8 cellular contexts compared by ENCODE assay signal in genomic region chr19:52942371-52943133, GRCh38. TPM values are rescaled to one million over a fixed set of nuclear protein-coding genes. Genes with fewer than 3 reads are reported as not detected.
DNase-seq lines count a peak whose midpoint lies in the region; ATAC-seq and TF ChIP-seq lines count a peak whose summit lies in the region.

No MANE protein-coding gene starts in this region.

- no peak for TF ChIP-seq CTCF in omental fat pad (IDR thresholded peaks at IDR 0.05)
- no peak for TF ChIP-seq CTCF in testis (IDR thresholded peaks at IDR 0.05)

- H3K27ac Mint-ChIP-seq in activated naive CD4-positive, alpha-beta T cell treated with anti-CD3 and anti-CD28 coated beads, Interleukin-2, amount 10 ng/mL, durations not matched to agents 7 days and 5 days = peak overlapping the region; percentile 83

- peaks cover 29% of the 10 kb centered on the region for H3K36me3 Mint-ChIP-seq in activated naive CD4-positive, alpha-beta T cell treated with anti-CD3 and anti-CD28 coated beads, Interleukin-2, amount 10 ng/mL, durations not matched to agents 7 days and 5 days

- H3K4me1 ChIP-seq in SJCRH30 (0 out of 2 replicates have a peak, but pooled peaks cover 4% of the 10 kb centered on the region), testis (no peaks in the 10 kb centered on the region)

- TF ChIP-seq RAD21 in Ishikawa (IDR thresholded peaks at IDR 0.05; ENCODE audit: low read depth) = no peak

- H3K36me3 ChIP-seq in SJCRH30 = no peaks in the 10 kb centered on the region; the same call in 1 of the 2 replicates
- no peaks in the 10 kb centered on the region for H3K36me3 ChIP-seq in testis (ENCODE audit: low read depth, missing control alignments)

- H3K9me3 ChIP-seq in SJCRH30 (replicated peaks) (no peaks in the 10 kb centered on the region; the same call in 1 of the 2 replicates), testis (no peaks in the 10 kb centered on the region)

- intact Hi-C loops in testis (cut with DNase I; ENCODE audit: low total_unique reads) = no loop called here

- H3K4me1 Mint-ChIP-seq in activated naive CD4-positive, alpha-beta T cell treated with anti-CD3 and anti-CD28 coated beads, Interleukin-2, amount 10 ng/mL, durations not matched to agents 7 days and 5 days = peaks cover 20% of the 10 kb centered on the region

- ATAC-seq in GM21529 (IDR thresholded peaks at IDR 0.05; ENCODE audit: unreplicated experiment) (peak; percentile 93), omental fat pad (ENCODE audit: low FRiP score) (peak; percentile 98)

- WGBS in testis, 2 donors = 0 to 1% methylated on average over 23 to 43 of the region's 43 CpGs

- H3K27ac ChIP-seq in SJCRH30 (peak overlapping the region; percentile 78), testis (peak overlapping the region; percentile 29 to 80)

- DNase-seq in DMS53 (lab: John Stamatoyannopoulos, UW) (peak; percentile 93), SJCRH30 (peak; percentile 91 to 94), globus pallidus (ENCODE audit: low spot score) (peak; percentile 80), omental fat pad (ENCODE audit: low spot score) (peak; percentile 79), testis (peak; percentile 94)
- peak; percentile 97 for DNase-seq in activated naive CD4-positive, alpha-beta T cell treated with anti-CD3 and anti-CD28 coated beads, Interleukin-2, amount 10 ng/mL, durations not matched to agents 7 days and 5 days

- H3K27me3 ChIP-seq in SJCRH30 = no peaks in the 10 kb centered on the region
- H3K27me3 ChIP-seq in testis = no peaks in the 10 kb centered on the region

- CTCF ChIA-PET in activated naive CD4-positive, alpha-beta T cell treated with anti-CD3 and anti-CD28 coated beads, Interleukin-2, amount 10 ng/mL, durations not matched to agents 7 days and 5 days (lab: Charles Lee) = interaction anchor here (0.6 kb wide), 1 partner anchor 93 kb away, joined by 4 read pairs; no protein-coding TSS in a partner anchor

- peak; percentile 18; the same call in 1 of the 2 replicates for TF ChIP-seq EP300 in Ishikawa (IDR thresholded peaks at IDR 0.05; ENCODE audit: borderline replicate concordance)

- H3K4me3 ChIP-seq in SJCRH30 (peak overlapping the region; percentile 93), testis (peak overlapping the region; percentile 64 to 75)

- H3K4me3 Mint-ChIP-seq in activated naive CD4-positive, alpha-beta T cell treated with anti-CD3 and anti-CD28 coated beads, Interleukin-2, amount 10 ng/mL, durations not matched to agents 7 days and 5 days = peak overlapping the region; percentile 85

- no peaks in the 10 kb centered on the region for H3K27me3 Mint-ChIP-seq in activated naive CD4-positive, alpha-beta T cell treated with anti-CD3 and anti-CD28 coated beads, Interleukin-2, amount 10 ng/mL, durations not matched to agents 7 days and 5 days

- no peak for TF ChIP-seq POLR2A in testis (IDR thresholded peaks at IDR 0.05)

- peaks cover 48% of the 10 kb centered on the region for H3K9me3 Mint-ChIP-seq in activated naive CD4-positive, alpha-beta T cell treated with anti-CD3 and anti-CD28 coated beads, Interleukin-2, amount 10 ng/mL, durations not matched to agents 7 days and 5 days

TF ChIP-seq in Ishikawa, 13 proteins besides CTCF, POLR2A, EP300 and RAD21:
- TF ChIP-seq EGR1 (IDR thresholded peaks at IDR 0.05) (peak; percentile 95), CREB1 (IDR thresholded peaks at IDR 0.05; ENCODE audit: low read depth) (no peak), TEAD4 (IDR thresholded peaks at IDR 0.05) (peak; percentile 74), TCF12 (IDR thresholded peaks at IDR 0.05; ENCODE audit: low read depth) (peak; percentile 56; the same call in 1 of the 2 replicates), MAX (IDR thresholded peaks at IDR 0.05) (peak; percentile 51; the same call in 1 of the 2 replicates)

RNA-seq across cellular contexts. Expression of gene ZNF888, which starts 19.3 kb away (rescaled TPM):
- 6.8 TPM in 2 replicates for total RNA-seq in SJCRH30 (2014; rRNA removed; shearing (Covaris generic))
- total RNA-seq in omental fat pad (1 to 10 TPM; 2.5 to 4.7 (median 3.3) TPM), testis (1 to 10 TPM; 2.3 to 3.2 TPM)
- polyA plus RNA-seq in testis (ENCODE audit: insufficient read depth, low read depth, low replicate concordance) = 2.2 TPM

RNA-seq across cellular contexts. Expression of gene ZNF816, which starts 20.1 kb away (rescaled TPM):
- 10.4 and 12.3 TPM in 2 replicates for total RNA-seq in SJCRH30 (2014; rRNA removed; shearing (Covaris generic))
- total RNA-seq in omental fat pad (1 to 10 TPM; 3.1 to 7.6 (median 3.9) TPM), testis (10 to 100 TPM in 1 of 2 donors, 1 to 10 TPM in 1; 6.9 to 14.9 TPM)
- polyA plus RNA-seq in testis (ENCODE audit: insufficient read depth, low read depth, low replicate concordance) = 3.1 TPM

RNA-seq across cellular contexts. Expression of gene ZNF320, which starts 45.1 kb away (rescaled TPM):
- total RNA-seq in SJCRH30 (2014; rRNA removed; shearing (Covaris generic)) = 11.4 and 15.3 TPM in 2 replicates
- 10 to 100 TPM in 1 of 4 donors, 1 to 10 TPM in 3; 7.7 to 25.1 (median 8.3) TPM for total RNA-seq in omental fat pad
- 10 to 100 TPM; 21.3 to 21.6 TPM for total RNA-seq in testis
- 8.2 TPM for polyA plus RNA-seq in testis (ENCODE audit: insufficient read depth, low read depth, low replicate concordance)

Comparison
In these comparisons a context has a peak if more than half of its experiments do, and no peak if none do; other contexts are left out.
1. Peak in every context shown above with its lines: DNase-seq, ATAC-seq, H3K4me3 ChIP-seq and H3K27ac ChIP-seq.